Comparison of ENCODE assay signal across 19 cellular contexts in genomic region chr10:99964791-99965190, GRCh38. TPM values are rescaled to one million over a fixed set of nuclear protein-coding genes. Genes with fewer than 3 reads are reported as not detected.
DNase-seq lines count a peak whose midpoint lies in the region; ATAC-seq, FAIRE-seq and TF ChIP-seq lines count a peak whose summit lies in the region.
"Had no signal": no experiment of that assay in that cellular context is flagged by ENCODE, and none has a peak within 500 bp of the region (broad histone marks: within the 10 kb centered on the region; RNA-seq: fewer than 3 reads in every experiment).

No MANE protein-coding gene starts in this region.

- no peak overlapping the region for H3K27ac ChIP-seq in AG04450 (ENCODE audit: low read depth, low read length)
- H3K27ac ChIP-seq in right lobe of liver, result no peak overlapping the region
- H3K27ac ChIP-seq: C4-2B had no signal

- H3K9me3 ChIP-seq in AG04450 (ENCODE audit: control insufficient read depth, insufficient read depth, low read length) (no peaks in the 10 kb centered on the region), right lobe of liver (no peaks in the 10 kb centered on the region)

- H3K27me3 ChIP-seq in AG04450 (ENCODE audit: control insufficient read depth, insufficient read depth, low read length) (no peaks in the 10 kb centered on the region), right lobe of liver (no peaks in the 10 kb centered on the region)

- H3K36me3 Mint-ChIP-seq in chondrocyte (ENCODE audit: low read depth), result peaks cover 6% of the 10 kb centered on the region

- H3K4me3 Mint-ChIP-seq in chondrocyte (ENCODE audit: unreplicated experiment), result no peak overlapping the region
- H3K4me3 Mint-ChIP-seq: stimulated activated naive B cell treated with anti-CD40 and anti-IgM and Interleukin-4, amounts not matched to agents 10 μg/mL and 1 μg/mL and 100 μg/mL, for 72 hours; T-helper 1 cell treated with Interleukin-12 subunit alpha and Interleukin-12 subunit beta and Interleukin-4 antibody, amounts not matched to agents 30 μg/mL and 1 μg/mL, for 36 hours had no signal

- H3K4me3 ChIP-seq in AG04450 (ENCODE audit: low read depth, low read length) (no peak overlapping the region), right lobe of liver (no peak overlapping the region)

- TF ChIP-seq POLR2A in right lobe of liver (IDR thresholded peaks at IDR 0.05) (no peak), H54 (IDR thresholded peaks at IDR 0.05; ENCODE audit: low read depth, low read length) (no peak)

- DNase-seq in AG04450 (ENCODE audit: low read depth, low spot score), result no peak
- DNase-seq in LHCN-M2 (ENCODE audit: low read depth), result peak; percentile 52
- no peak for DNase-seq in chondrocyte (ENCODE audit: low spot score)
- no peak for DNase-seq in right lobe of liver
- DNase-seq in H54 (ENCODE audit: insufficient read length, low spot score), result no peak
- no peak for DNase-seq in omental fat pad (ENCODE audit: low spot score)
- no peak for DNase-seq in NCI-H226
- no peak for DNase-seq in NCI-H2029 treated with DMSO at 0.1 percent for 48 hours (lab: John Stamatoyannopoulos, UW)
- DNase-seq: activated CD4-positive, alpha-beta T cell treated with anti-CD3 and anti-CD28 coated beads, Interleukin-2, amount 50 U/mL, for 4 hours; GDM1; midbrain; NCI-H2171 treated with DMSO at 0.1 percent for 48 hours; posterior cingulate gyrus; stimulated activated CD4-positive, alpha-beta T cell treated with anti-CD3 and anti-CD28 coated beads, Interleukin-2, amount 100 ng/mL, for 48 hours; stimulated activated naive B cell treated with anti-CD40 and anti-IgM and Interleukin-4, amounts not matched to agents 10 μg/mL and 1 μg/mL and 100 μg/mL, for 72 hours had no signal

- peaks cover 23% of the 10 kb centered on the region for H3K4me1 Mint-ChIP-seq in chondrocyte (ENCODE audit: low read depth)
- H3K4me1 Mint-ChIP-seq: stimulated activated naive B cell treated with anti-CD40 and anti-IgM and Interleukin-4, amounts not matched to agents 10 μg/mL and 1 μg/mL and 100 μg/mL, for 72 hours had no signal

- WGBS in right lobe of liver (ENCODE audit: insufficient coverage, low coverage, low lambda C conversion rate, missing lambda C conversion rate), result 93% methylated on average over 7 of the region's 7 CpGs

- ATAC-seq in right lobe of liver, result peak in 2 of 4 donors; percentile 21 to 39
- ATAC-seq in omental fat pad (ENCODE audit: low FRiP score), result no peak
- ATAC-seq: stimulated activated naive B cell treated with anti-CD40 and anti-IgM and Interleukin-4, amounts not matched to agents 10 μg/mL and 1 μg/mL and 100 μg/mL, for 72 hours had no signal

- CTCF ChIA-PET in AG04450 (lab: Charles Lee), result interaction anchor here (0.7 to 3.9 kb wide), 12 partner anchors 9 to 120 kb away, joined by 3 to 51 read pairs (median 6); partner anchors contain the start of gene DNMBP

- H3K9me3 Mint-ChIP-seq in chondrocyte (ENCODE audit: low read depth), result no peaks in the 10 kb centered on the region
- H3K9me3 Mint-ChIP-seq: activated T-helper 2 cell treated with anti-CD3 and anti-CD28 coated beads, Interferon-gamma antibody, Interleukin-2, Interleukin-4, amounts not matched to agents 10 μg/mL and 5 μg/mL and 100 μg/mL, durations not matched to agents 14 hours and 24 hours and 36 hours; stimulated activated naive B cell treated with anti-CD40 and anti-IgM and Interleukin-4, amounts not matched to agents 10 μg/mL and 1 μg/mL and 100 μg/mL, for 72 hours; T-helper 1 cell treated with Interleukin-12 subunit alpha and Interleukin-12 subunit beta and Interleukin-4 antibody, amounts not matched to agents 30 μg/mL and 1 μg/mL, for 36 hours had no signal

- no peaks in the 10 kb centered on the region for H3K27me3 Mint-ChIP-seq in chondrocyte (ENCODE audit: low read depth)
- H3K27me3 Mint-ChIP-seq: stimulated activated naive B cell treated with anti-CD40 and anti-IgM and Interleukin-4, amounts not matched to agents 10 μg/mL and 1 μg/mL and 100 μg/mL, for 72 hours had no signal

- POLR2A ChIA-PET in AG04450 (lab: Yijun Ruan, JAX), result interaction anchor here (0.6 to 0.7 kb wide), 2 partner anchors 45 to 119 kb away, joined by 3 to 4 read pairs; no protein-coding TSS in a partner anchor

- H3K36me3 ChIP-seq in right lobe of liver, result peaks cover 0 to 21% (median 7%) of the 10 kb centered on the region in 4 donors

- peak; percentile 29 for TF ChIP-seq CTCF in AG04450 (IDR thresholded peaks at IDR 0.05; ENCODE audit: low read depth, low read length)
- peak; percentile 70 for TF ChIP-seq CTCF in chondrocyte (IDR thresholded peaks at IDR 0.05)
- peak in 3 of 4 donors; percentile 19 to 28 (median 26) for TF ChIP-seq CTCF in right lobe of liver (IDR thresholded peaks at IDR 0.05)
- no peak for TF ChIP-seq CTCF in omental fat pad (IDR thresholded peaks at IDR 0.05)

- no peaks in the 10 kb centered on the region for H3K4me1 ChIP-seq in right lobe of liver

- FAIRE-seq in H54 (lab: Jason Lieb, UNC), result no peak
- FAIRE-seq: GM18507 had no signal

- H3K27ac Mint-ChIP-seq in chondrocyte (ENCODE audit: unreplicated experiment), result no peak overlapping the region
- H3K27ac Mint-ChIP-seq: activated T-helper 2 cell treated with anti-CD3 and anti-CD28 coated beads, Interferon-gamma antibody, Interleukin-2, Interleukin-4, amounts not matched to agents 10 μg/mL and 5 μg/mL and 100 μg/mL, durations not matched to agents 14 hours and 24 hours and 36 hours; stimulated activated naive B cell treated with anti-CD40 and anti-IgM and Interleukin-4, amounts not matched to agents 10 μg/mL and 1 μg/mL and 100 μg/mL, for 72 hours; T-helper 1 cell treated with Interleukin-12 subunit alpha and Interleukin-12 subunit beta and Interleukin-4 antibody, amounts not matched to agents 30 μg/mL and 1 μg/mL, for 36 hours had no signal

- intact Hi-C loops in right lobe of liver (cut with DNase I), result no loop called here

RNA-seq across cellular contexts. Expression of gene DNMBP, which starts 45.0 kb away (rescaled TPM):
- polyA plus RNA-seq in AG04450 (2011; rRNA removed), result 16.1 and 18.2 TPM in 2 replicates
- 21.2 and 24.0 TPM in 2 replicates for polyA minus RNA-seq in AG04450 (2011; rRNA and poly(A)+ RNA removed)
- total RNA-seq in LHCN-M2 (2014; rRNA removed) (19.7 and 22.5 TPM in 2 replicates), chondrocyte (10.9 to 13.4 TPM (median 11.7 TPM) in 3 replicates), right lobe of liver (10 to 100 TPM in 3 of 6 experiments, 1 to 10 TPM in 3; 7.9 to 12.7 (median 9.9) TPM), omental fat pad (10 to 100 TPM; 17.5 to 41.3 (median 29.6) TPM)
- 11.0 TPM for polyA plus RNA-seq in LHCN-M2 (2012)

Comparison
In these comparisons a context has a peak if more than half of its experiments do, and no peak if none do; other contexts are left out.
1. CTCF ChIP-seq: peak in AG04450 (single experiment), chondrocyte (single experiment) and right lobe of liver (3 of 4); none in omental fat pad (0 of 3).